ENCODE assay signal across 8 cellular contexts in the genomic region with DNA sequence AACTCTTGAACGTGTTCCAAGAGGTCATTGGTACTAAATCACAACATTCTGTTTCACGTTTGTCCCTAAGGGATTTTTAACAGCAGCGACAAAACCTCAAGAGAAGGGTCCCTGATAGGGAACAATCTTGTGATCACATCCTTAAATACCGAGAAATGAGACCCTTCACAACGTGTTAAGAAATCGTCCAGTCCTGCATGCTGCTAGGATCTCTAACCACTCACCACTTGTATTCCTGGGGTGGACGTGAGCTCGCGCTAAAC.
DNase-seq lines count a peak whose midpoint lies in the region; ATAC-seq, FAIRE-seq and TF ChIP-seq lines count a peak whose summit lies in the region.

No MANE protein-coding gene starts in this region.

- peak overlapping the region; percentile 81 for H3K4me3 ChIP-seq in HFF-Myc (replicated peaks; ENCODE audit: low read depth, low read length)
- peak overlapping the region; percentile 78 for H3K4me3 ChIP-seq in WI38 (ENCODE audit: low read depth, low read length)
- peak overlapping the region; percentile 82 for H3K4me3 ChIP-seq in skeletal muscle satellite cell (ENCODE audit: low read length)

- H3K36me3 ChIP-seq in skeletal muscle satellite cell (ENCODE audit: insufficient read depth, low read length), result no peaks in the 10 kb centered on the region

- no peak for FAIRE-seq in GM12892 (lab: Jason Lieb, UNC)
- FAIRE-seq in urothelium cell line (lab: Jason Lieb, UNC), result no peak

- H3K9me3 ChIP-seq in skeletal muscle satellite cell (replicated peaks; ENCODE audit: low read length), result no peaks in the 10 kb centered on the region

- no peaks in the 10 kb centered on the region for H3K27me3 ChIP-seq in skeletal muscle satellite cell (ENCODE audit: control insufficient read depth, insufficient read depth, low read length)

- DNase-seq in HFF-Myc (ENCODE audit: extremely low read depth, low read depth) (no peak), glomerular endothelial cell (ENCODE audit: extremely low read depth, low read depth, low spot score) (peak; percentile 9), GM12892 (ENCODE audit: insufficient read length) (no peak), urothelium cell line (ENCODE audit: low spot score) (no peak)

- H3K4me2 ChIP-seq in skeletal muscle satellite cell (ENCODE audit: low read length), result peak overlapping the region; percentile 89

- ATAC-seq in GM21576 (IDR thresholded peaks at IDR 0.05; ENCODE audit: unreplicated experiment) (no peak), GM18868 (IDR thresholded peaks at IDR 0.05; ENCODE audit: unreplicated experiment) (no peak)

- TF ChIP-seq CTCF in HFF-Myc (IDR thresholded peaks at IDR 0.05; ENCODE audit: low read depth, low read length, missing control alignments) (no peak), WI38 (IDR thresholded peaks at IDR 0.05; ENCODE audit: low read depth, low read length) (no peak)

- peak overlapping the region; percentile 100 for H3K9ac ChIP-seq in skeletal muscle satellite cell (ENCODE audit: low read depth, low read length)

- H3K4me1 ChIP-seq in skeletal muscle satellite cell (ENCODE audit: control insufficient read depth, insufficient read depth, low read length), result peaks cover 12% of the 10 kb centered on the region

- TF ChIP-seq POLR2A in GM12892 (IDR thresholded peaks at IDR 0.05; ENCODE audit: low read depth, low read length), result no peak
